ENCODE assay signal across 10 cellular contexts in the genomic region with DNA sequence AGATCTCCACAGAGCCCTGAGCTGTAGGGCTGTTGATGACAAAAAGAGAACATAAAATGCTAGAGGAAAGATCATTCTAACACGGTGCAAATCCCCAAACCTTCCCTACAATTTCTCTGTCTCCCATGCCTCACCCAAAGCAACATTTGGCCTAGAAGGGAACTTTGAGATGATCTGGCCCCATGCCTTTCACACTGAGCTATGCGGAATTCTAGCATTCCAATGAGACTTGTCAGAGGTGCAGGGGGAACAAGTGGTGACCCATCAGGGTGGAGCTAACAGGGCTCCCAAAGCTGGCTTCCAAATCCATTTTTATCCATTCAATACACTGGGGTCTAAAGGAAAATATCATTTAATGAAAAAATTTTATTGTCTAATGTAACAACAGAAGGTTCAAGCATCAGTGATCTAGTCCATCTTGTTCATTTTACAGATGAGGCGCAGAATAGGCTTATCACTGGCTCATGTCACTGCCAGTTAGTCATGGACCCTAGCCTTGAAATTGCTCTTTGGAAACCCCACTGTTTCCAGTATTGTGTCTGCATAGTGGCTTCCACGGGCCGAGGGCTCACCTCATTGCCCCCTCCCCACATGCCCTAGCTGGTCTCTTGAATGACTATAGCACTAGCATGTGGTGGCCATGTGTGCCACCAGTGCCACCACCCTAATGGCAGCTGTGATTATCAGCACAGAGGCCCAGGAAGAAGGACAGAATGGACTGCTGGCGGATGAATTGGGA.
DNase-seq lines count a peak whose midpoint lies in the region; ATAC-seq and TF ChIP-seq lines count a peak whose summit lies in the region.
"Had no signal": no experiment of that assay in that cellular context is flagged by ENCODE, and none has a peak within 500 bp of the region (broad histone marks: within the 10 kb centered on the region; RNA-seq: fewer than 3 reads in every experiment).

No MANE protein-coding gene starts in this region.

- H3K9me3 ChIP-seq in HUES64 (ENCODE audit: insufficient read depth, low read depth, low read length): no peaks in the 10 kb centered on the region
- H3K9me3 ChIP-seq in left lung: no peaks in the 10 kb centered on the region
- H3K9me3 ChIP-seq: HAP-1 had no signal

- H3K27me3 Mint-ChIP-seq in chondrocyte (ENCODE audit: low read depth): no peaks in the 10 kb centered on the region
- H3K27me3 Mint-ChIP-seq in type B pancreatic cell: peaks cover 17% of the 10 kb centered on the region

- H3K9me3 Mint-ChIP-seq in chondrocyte (ENCODE audit: low read depth) (peaks cover 4% of the 10 kb centered on the region), type B pancreatic cell (no peaks in the 10 kb centered on the region)

- TF ChIP-seq CTCF in chondrocyte (IDR thresholded peaks at IDR 0.05) (no peak), left lung (IDR thresholded peaks at IDR 0.05) (no peak), type B pancreatic cell (conservative IDR thresholded peaks at IDR 0.05) (no peak)

- H3K4me3 ChIP-seq in HUES64 (ENCODE audit: low read length) (no peak overlapping the region), left lung (no peak overlapping the region)
- H3K4me3 ChIP-seq: HAP-1 had no signal

- H3K4me1 Mint-ChIP-seq in chondrocyte (ENCODE audit: low read depth) (peaks cover 62% of the 10 kb centered on the region), type B pancreatic cell (ENCODE audit: unreplicated experiment) (peaks cover 53% of the 10 kb centered on the region)

- H3K27me3 ChIP-seq in HUES64 (ENCODE audit: insufficient read depth, low read length): no peaks in the 10 kb centered on the region
- H3K27me3 ChIP-seq in left lung: no peaks in the 10 kb centered on the region

- H3K36me3 ChIP-seq in HUES64 (ENCODE audit: insufficient read depth, low read length) (no peaks in the 10 kb centered on the region), left lung (no peaks in the 10 kb centered on the region)
- H3K36me3 ChIP-seq: HAP-1 had no signal

- peak overlapping the region; percentile 48; the same call in 1 of the 2 replicates for H3K27ac ChIP-seq in HUES64 (ENCODE audit: low read depth, low read length)
- peak overlapping the region; percentile 22 to 71 for H3K27ac ChIP-seq in left lung

- no peak overlapping the region; the same call in 1 of the 2 replicates for H3K9ac ChIP-seq in HUES64 (ENCODE audit: low read depth, low read length)

- peak; percentile 62 for ATAC-seq in left lung
- ATAC-seq: activated CD8-positive, alpha-beta T cell treated with anti-CD3 and anti-CD28 coated beads, Interleukin-2, amount 10 ng/mL, durations not matched to agents 7 days and 5 days had no signal

- no peak for DNase-seq in chondrocyte (ENCODE audit: low spot score)
- DNase-seq in left lung: no peak
- DNase-seq in type B pancreatic cell (ENCODE audit: extremely low spot score, unreplicated experiment): no peak
- DNase-seq in stimulated activated CD4-positive, alpha-beta T cell treated with anti-CD3 and anti-CD28 coated beads, Interleukin-4, amount 100 ng/mL, for 4 hours: no peak
- DNase-seq in COLO668 (lab: John Stamatoyannopoulos, UW; ENCODE audit: unreplicated experiment): no peak
- no peak for DNase-seq in head of caudate nucleus
- no peak for DNase-seq in NCI-H526 (lab: John Stamatoyannopoulos, UW)
- DNase-seq: activated CD8-positive, alpha-beta T cell treated with anti-CD3 and anti-CD28 coated beads, Interleukin-2, amount 10 ng/mL, durations not matched to agents 7 days and 5 days had no signal

- H3K27ac Mint-ChIP-seq in chondrocyte (ENCODE audit: unreplicated experiment) (peak overlapping the region; percentile 88), type B pancreatic cell (peak overlapping the region; percentile 12)
- H3K27ac Mint-ChIP-seq: activated CD8-positive, alpha-beta T cell treated with anti-CD3 and anti-CD28 coated beads, Interleukin-2, amount 10 ng/mL, durations not matched to agents 7 days and 5 days had no signal

- intact Hi-C loops in left lung (cut with DNase I) (no loop called here), head of caudate nucleus (cut with DNase I) (no loop called here)

- H3K4me3 Mint-ChIP-seq in chondrocyte (ENCODE audit: unreplicated experiment) (no peak overlapping the region), type B pancreatic cell (no peak overlapping the region)
- H3K4me3 Mint-ChIP-seq: activated CD8-positive, alpha-beta T cell treated with anti-CD3 and anti-CD28 coated beads, Interleukin-2, amount 10 ng/mL, durations not matched to agents 7 days and 5 days had no signal

- H3K36me3 Mint-ChIP-seq in chondrocyte (ENCODE audit: low read depth) (peaks cover 1% of the 10 kb centered on the region), type B pancreatic cell (no peaks in the 10 kb centered on the region)

- H3K4me1 ChIP-seq in HUES64 (ENCODE audit: insufficient read depth, low read length) (peaks cover 52% of the 10 kb centered on the region), left lung (peaks cover 7 to 27% of the 10 kb centered on the region in 2 donors)
- H3K4me1 ChIP-seq: HAP-1 had no signal

- WGBS in HUES64: 77% methylated on average over 5 of the region's 6 CpGs
